In genomic region chr6:121857551-121857950, GRCh38 we compare ENCODE assay signal across 23 cellular contexts.
DNase-seq lines count a peak whose midpoint lies in the region; ATAC-seq and TF ChIP-seq lines count a peak whose summit lies in the region.
"Had no signal": no experiment of that assay in that cellular context is flagged by ENCODE, and none has a peak within 500 bp of the region (broad histone marks: within the 10 kb centered on the region; RNA-seq: fewer than 3 reads in every experiment).

No MANE protein-coding gene starts in this region.

- CTCF ChIA-PET in PC-9 (lab: Charles Lee) = no interaction called here

- no peaks in the 10 kb centered on the region for H3K4me1 ChIP-seq in PC-9 (replicated peaks; ENCODE audit: insufficient read depth)
- H3K4me1 ChIP-seq: colonic mucosa, stomach had no signal

- DNase-seq in NCI-H748 (lab: John Stamatoyannopoulos, UW; ENCODE audit: unreplicated experiment) (peak; percentile 31), NCI-H748 treated with DMSO at 0.1 percent for 48 hours (lab: John Stamatoyannopoulos, UW) (no peak), SW480 (ENCODE audit: low spot score) (peak; percentile 32), type B pancreatic cell (ENCODE audit: extremely low spot score, unreplicated experiment) (no peak), NCI-H187 treated with DMSO at 0.1 percent for 48 hours (lab: John Stamatoyannopoulos, UW) (no peak), PC-9 (no peak), NCI-H146 treated with DMSO at 0.1 percent for 48 hours (lab: John Stamatoyannopoulos, UW; ENCODE audit: unreplicated experiment) (no peak)
- DNase-seq: activated CD4-positive, alpha-beta T cell treated with anti-CD3 and anti-CD28 coated beads for 48 hours; activated naive CD8-positive, alpha-beta T cell treated with anti-CD3 and anti-CD28 coated beads for 36 hours; colonic mucosa; glutamatergic neuron; left cardiac atrium; naive thymus-derived CD4-positive, alpha-beta T cell; NCI-H1105 treated with DMSO at 0.1 percent for 48 hours; NCI-H524 treated with DMSO at 0.1 percent for 48 hours; ovary; right cardiac atrium; stomach had no signal

- H3K9me3 Mint-ChIP-seq in type B pancreatic cell = peaks cover 6% of the 10 kb centered on the region
- H3K9me3 Mint-ChIP-seq: activated T-helper 1 cell treated with anti-CD3 and anti-CD28 coated beads, Interleukin-12 subunit alpha, Interleukin-12 subunit beta, Interleukin-2, Interleukin-4 antibody, amounts not matched to agents 30 ng/mL and 10 ng/mL and 1 ng/mL, durations not matched to agents 14 hours and 24 hours and 36 hours; T-helper 1 cell treated with Interleukin-12 subunit alpha and Interleukin-12 subunit beta and Interleukin-4 antibody, amounts not matched to agents 30 μg/mL and 1 μg/mL, for 36 hours had no signal

- H3K4me1 Mint-ChIP-seq in type B pancreatic cell (ENCODE audit: unreplicated experiment) = no peaks in the 10 kb centered on the region
- H3K4me1 Mint-ChIP-seq: activated naive CD8-positive, alpha-beta T cell treated with anti-CD3 and anti-CD28 coated beads for 36 hours; B cell; naive thymus-derived CD4-positive, alpha-beta T cell had no signal

- no peak overlapping the region for H3K27ac ChIP-seq in PC-9
- H3K27ac ChIP-seq: colonic mucosa, ovary, stomach had no signal

- no peaks in the 10 kb centered on the region for H3K36me3 Mint-ChIP-seq in type B pancreatic cell
- H3K36me3 Mint-ChIP-seq: activated naive CD8-positive, alpha-beta T cell treated with anti-CD3 and anti-CD28 coated beads for 36 hours had no signal

- no peaks in the 10 kb centered on the region; the same call in 1 of the 2 replicates for H3K9me2 ChIP-seq in PC-9 (ENCODE audit: insufficient read depth)

- no peak overlapping the region for H2AFZ ChIP-seq in PC-9

- no peaks in the 10 kb centered on the region for H3K27me3 Mint-ChIP-seq in type B pancreatic cell
- H3K27me3 Mint-ChIP-seq: B cell had no signal

- no peaks in the 10 kb centered on the region for H3K9me3 ChIP-seq in PC-9 (ENCODE audit: insufficient read depth, low read depth)
- H3K9me3 ChIP-seq: colonic mucosa, ovary, stomach had no signal

- no peaks in the 10 kb centered on the region for H3F3A ChIP-seq in PC-9 (ENCODE audit: insufficient read depth, low read depth)

- no peaks in the 10 kb centered on the region for H3K27me3 ChIP-seq in PC-9 (ENCODE audit: insufficient read depth, low read depth)
- H3K27me3 ChIP-seq: colonic mucosa, ovary, stomach, tibial nerve had no signal

- BruUV-seq in PC-9 (replicated peaks; lab: Mats Ljungman, UMichigan) = no TSS peak

- H3K4me2 ChIP-seq in PC-9 = no peak overlapping the region

- no peaks in the 10 kb centered on the region for H4K20me1 ChIP-seq in PC-9 (ENCODE audit: insufficient read depth)

- POLR2A ChIA-PET in PC-9 (lab: Charles Lee; ENCODE audit: unreplicated experiment) = no interaction called here

- H3K4me3 Mint-ChIP-seq in type B pancreatic cell = no peak overlapping the region
- H3K4me3 Mint-ChIP-seq: activated naive CD8-positive, alpha-beta T cell treated with anti-CD3 and anti-CD28 coated beads for 36 hours; activated T-helper 1 cell treated with anti-CD3 and anti-CD28 coated beads, Interleukin-12 subunit alpha, Interleukin-12 subunit beta, Interleukin-2, Interleukin-4 antibody, amounts not matched to agents 30 ng/mL and 10 ng/mL and 1 ng/mL, durations not matched to agents 14 hours and 24 hours and 36 hours; B cell; naive thymus-derived CD4-positive, alpha-beta T cell; T-helper 1 cell treated with Interleukin-12 subunit alpha and Interleukin-12 subunit beta and Interleukin-4 antibody, amounts not matched to agents 30 μg/mL and 1 μg/mL, for 36 hours had no signal

- no peak overlapping the region for H3K4me3 ChIP-seq in PC-9
- H3K4me3 ChIP-seq: colonic mucosa, ovary, stomach, tibial nerve had no signal

- no peak for TF ChIP-seq CTCF in type B pancreatic cell (conservative IDR thresholded peaks at IDR 0.05)
- no peak for TF ChIP-seq CTCF in PC-9 (conservative IDR thresholded peaks at IDR 0.05)

- peak overlapping the region; percentile 17 for H3K27ac Mint-ChIP-seq in type B pancreatic cell
- H3K27ac Mint-ChIP-seq: activated naive CD8-positive, alpha-beta T cell treated with anti-CD3 and anti-CD28 coated beads for 36 hours; activated T-helper 1 cell treated with anti-CD3 and anti-CD28 coated beads, Interleukin-12 subunit alpha, Interleukin-12 subunit beta, Interleukin-2, Interleukin-4 antibody, amounts not matched to agents 30 ng/mL and 10 ng/mL and 1 ng/mL, durations not matched to agents 14 hours and 24 hours and 36 hours; B cell; T-helper 1 cell treated with Interleukin-12 subunit alpha and Interleukin-12 subunit beta and Interleukin-4 antibody, amounts not matched to agents 30 μg/mL and 1 μg/mL, for 36 hours had no signal

- peak; percentile 42 for ATAC-seq in esophagus mucosa
- ATAC-seq: left cardiac atrium; naive thymus-derived CD4-positive, alpha-beta T cell; right cardiac atrium had no signal

- no peaks in the 10 kb centered on the region for H3K36me3 ChIP-seq in PC-9 (ENCODE audit: low read depth)
- H3K36me3 ChIP-seq: colonic mucosa, ovary, stomach, tibial nerve had no signal

- intact Hi-C loops in PC-9 (cut with micrococcal nuclease; ENCODE audit: unreplicated experiment) = no loop called here

- no peaks in the 10 kb centered on the region for H3K79me2 ChIP-seq in PC-9 (ENCODE audit: low read depth)

Comparison
In these comparisons a context has a peak if more than half of its experiments do, and no peak if none do; other contexts are left out.
1. DNase-seq: peak in NCI-H748 (single experiment) and SW480 (single experiment); none in NCI-H748 treated with DMSO at 0.1 percent for 48 hours (single experiment), type B pancreatic cell (single experiment), NCI-H187 treated with DMSO at 0.1 percent for 48 hours (single experiment), PC-9 (0 of 2) and NCI-H146 treated with DMSO at 0.1 percent for 48 hours (single experiment).